Comparison of ENCODE assay signal across 1 cellular context in genomic region chr12:47282206-47282605, GRCh38.
A peak's percentile ranks its signal among the peaks of the same experiment; 100 is the strongest.
TF ChIP-seq lines count a peak whose summit lies in the region.

No MANE protein-coding gene starts in this region.

TF ChIP-seq in K562, 482 proteins besides CTCF, POLR2A, EP300 and RAD21 (continued from another document):
- no peak for TF ChIP-seq ZFP91 (CRISPR knock-in tag; IDR thresholded peaks at IDR 0.05)
- no peak for TF ChIP-seq ZNF124 (CRISPR knock-in tag; IDR thresholded peaks at IDR 0.05)
- no peak for TF ChIP-seq MEF2D (tag; conservative IDR thresholded peaks at IDR 0.05; ENCODE audit: low read depth)
- no peak for TF ChIP-seq ELF1 (tag; IDR thresholded peaks at IDR 0.05)
- TF ChIP-seq SAFB (IDR thresholded peaks at IDR 0.05; ENCODE audit: borderline replicate concordance, low read depth, low read length), result no peak
- TF ChIP-seq HMBOX1 (IDR thresholded peaks at IDR 0.05), result peak; percentile 8; the same call in 1 of the 2 replicates
- no peak for TF ChIP-seq PTBP1 (IDR thresholded peaks at IDR 0.05; ENCODE audit: low read depth, low read length)
- TF ChIP-seq POLR3G (IDR thresholded peaks at IDR 0.05; ENCODE audit: extremely low read depth, insufficient read length, insufficient replicate concordance), result no peak
- no peak for TF ChIP-seq ZBTB17 (CRISPR knock-in tag; IDR thresholded peaks at IDR 0.05)
- TF ChIP-seq CHD2 (IDR thresholded peaks at IDR 0.05; ENCODE audit: low read depth, low read length), result no peak
TF ChIP-seq in K562: peak in this region for 4.
